In the genomic region with DNA sequence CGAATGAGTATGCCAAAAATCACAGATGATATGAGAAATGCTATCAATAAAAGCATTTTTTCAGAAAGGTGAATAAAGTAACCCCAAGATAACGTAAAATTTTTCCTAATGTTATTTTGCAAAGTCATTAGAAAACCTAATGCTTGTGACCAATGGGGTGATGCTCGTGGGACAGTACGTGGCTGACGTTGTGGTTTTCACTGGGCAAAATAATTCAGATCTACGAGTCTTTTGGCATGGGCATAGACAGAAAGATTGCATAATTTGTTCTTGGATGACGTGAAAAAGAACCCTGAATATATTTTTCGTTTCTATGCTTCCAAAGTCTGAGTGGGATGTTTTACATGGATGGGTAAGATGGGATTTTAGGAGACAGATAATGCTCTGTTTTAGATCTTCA, we compare ENCODE assay signal across 21 cellular contexts.
"Had no signal": no experiment of that assay in that cellular context is flagged by ENCODE, and none has a peak within 500 bp of the region (broad histone marks: within the 10 kb centered on the region; RNA-seq: fewer than 3 reads in every experiment).

No MANE protein-coding gene starts in this region.

- H3K9me3 Mint-ChIP-seq: activated T-cell treated with anti-CD3 and anti-CD28 coated beads, Interleukin-2, amount 50 U/mL, for 24 hours; activated T-helper 17 cell treated with anti-CD3 and anti-CD28 coated beads, Interleukin-2, amount 50 U/mL, for 72 hours; endodermal cell; nephron progenitor cell; T-helper 1 cell treated with Interleukin-12 subunit alpha and Interleukin-12 subunit beta and Interleukin-4 antibody, amounts not matched to agents 30 μg/mL and 1 μg/mL, for 36 hours; WTC11 had no signal

- H3K27me3 ChIP-seq: tibial artery had no signal

- H3K27ac Mint-ChIP-seq: activated naive CD8-positive, alpha-beta T cell; activated T-cell treated with anti-CD3 and anti-CD28 coated beads, Interleukin-2, amount 50 U/mL, for 24 hours; activated T-helper 17 cell treated with anti-CD3 and anti-CD28 coated beads, Interleukin-2, amount 50 U/mL, for 72 hours; endodermal cell; T-helper 1 cell treated with Interleukin-12 subunit alpha and Interleukin-12 subunit beta and Interleukin-4 antibody, amounts not matched to agents 30 μg/mL and 1 μg/mL, for 36 hours had no signal

- H3K4me3 ChIP-seq: mucosa of descending colon, tibial artery had no signal

- H3K27ac ChIP-seq: tibial artery had no signal

- ATAC-seq: activated T-helper 17 cell treated with anti-CD3 and anti-CD28 coated beads, Interleukin-2, amount 50 U/mL, for 72 hours; mucosa of descending colon had no signal

- H3K36me3 Mint-ChIP-seq: activated naive CD8-positive, alpha-beta T cell had no signal

- H3K27me3 Mint-ChIP-seq: activated T-cell treated with anti-CD3 and anti-CD28 coated beads, Interleukin-2, amount 50 U/mL, for 24 hours; activated T-helper 17 cell treated with anti-CD3 and anti-CD28 coated beads, Interleukin-2, amount 50 U/mL, for 72 hours had no signal

- DNase-seq: activated naive CD4-positive, alpha-beta T cell; activated T-cell treated with anti-CD3 and anti-CD28 coated beads, Interleukin-2, amount 50 U/mL, for 24 hours; cerebellar nuclear complex; cortex of kidney; endodermal cell; foreskin melanocyte; hippocampal formation; mesenchymal stem cell; mucosa of descending colon; nephron progenitor cell; nucleus accumbens; posterior cingulate gyrus; retina; stimulated activated CD4-positive, alpha-beta T cell treated with anti-CD3 and anti-CD28 coated beads, Interleukin-4, amount 100 ng/mL, for 24 hours; stimulated activated naive CD4-positive, alpha-beta T cell treated with Interleukin-2 at 50 U/mL for 16 hours; T1000; tibial artery had no signal

- H3K4me1 Mint-ChIP-seq: activated T-helper 17 cell treated with anti-CD3 and anti-CD28 coated beads, Interleukin-2, amount 50 U/mL, for 72 hours had no signal

- H3K9me3 ChIP-seq: mucosa of descending colon, tibial artery had no signal

- H3K4me3 Mint-ChIP-seq: activated naive CD8-positive, alpha-beta T cell; activated T-cell treated with anti-CD3 and anti-CD28 coated beads, Interleukin-2, amount 50 U/mL, for 24 hours; activated T-helper 17 cell treated with anti-CD3 and anti-CD28 coated beads, Interleukin-2, amount 50 U/mL, for 72 hours; endodermal cell; nephron progenitor cell; T-helper 1 cell treated with Interleukin-12 subunit alpha and Interleukin-12 subunit beta and Interleukin-4 antibody, amounts not matched to agents 30 μg/mL and 1 μg/mL, for 36 hours; WTC11 had no signal
